24 cellular contexts compared by ENCODE assay signal in the genomic region with DNA sequence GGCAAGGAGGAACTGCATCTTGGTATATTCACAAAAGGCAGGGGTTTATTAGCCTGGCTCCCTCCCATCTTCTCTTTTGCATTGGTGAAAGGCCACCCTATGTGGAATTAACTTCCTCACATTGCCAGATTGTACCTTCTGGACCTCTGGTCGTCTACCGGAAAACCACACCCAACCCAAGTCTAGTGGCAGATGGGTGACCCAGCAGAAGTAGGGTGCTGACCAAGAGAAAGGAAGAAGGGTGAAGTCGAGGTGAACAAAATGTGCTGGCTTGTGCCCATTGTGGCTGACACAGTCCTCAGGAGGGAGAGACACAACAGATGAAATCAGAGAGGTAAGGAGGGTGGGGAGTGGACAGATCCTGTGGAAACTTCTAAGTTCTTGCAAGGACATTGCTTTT.
"Had no signal": no experiment of that assay in that cellular context is flagged by ENCODE, and none has a peak within 500 bp of the region (broad histone marks: within the 10 kb centered on the region; RNA-seq: fewer than 3 reads in every experiment).

No MANE protein-coding gene starts in this region.

- FAIRE-seq: HepG2 had no signal

- H3K36me3 ChIP-seq: SJSA1 had no signal

- H3K4me3 ChIP-seq: SJSA1, SK-N-MC had no signal

- H3K27me3 ChIP-seq: SJSA1 had no signal

- H3K9me3 ChIP-seq: SJSA1 had no signal

- ATAC-seq: HepG2, Panc1, PC-3, T-cell had no signal

- DNase-seq: IMR-90, Kasumi-1, KG1, NCI-H1092, NCI-H1105 treated with DMSO at 0.1 percent for 48 hours, NCI-H1417 treated with DMSO at 0.1 percent for 48 hours, NCI-H146, NCI-H1694 treated with DMSO at 0.1 percent for 48 hours, NCI-H1930, NCI-H2081, NCI-H2107, NCI-H2227 treated with DMSO at 0.1 percent for 48 hours, NCI-H524, NCI-H526 treated with DMSO at 0.1 percent for 48 hours, NCI-H748 treated with DMSO at 0.1 percent for 48 hours, PC-3, Right ventricle myocardium superior, SIG-M5, SW 1271, T-cell had no signal

- H3K27ac ChIP-seq: SJSA1, SK-N-MC had no signal
